19 cellular contexts compared by ENCODE assay signal in genomic region chr1:178895928-178896327, GRCh38. TPM values are rescaled to one million over a fixed set of nuclear protein-coding genes. Genes with fewer than 3 reads are reported as not detected.
DNase-seq lines count a peak whose midpoint lies in the region; ATAC-seq and TF ChIP-seq lines count a peak whose summit lies in the region.
"Had no signal": no experiment of that assay in that cellular context is flagged by ENCODE, and none has a peak within 500 bp of the region (broad histone marks: within the 10 kb centered on the region; RNA-seq: fewer than 3 reads in every experiment).

No MANE protein-coding gene starts in this region.

- H3K36me3 Mint-ChIP-seq in stimulated activated naive CD8-positive, alpha-beta T cell treated with anti-CD3 and anti-CD28 coated beads, Interleukin-15, Interleukin-2, amounts not matched to agents 100 ng/mL and 50 ng/mL, for 24 hours (ENCODE audit: low read depth) = peaks cover 19% of the 10 kb centered on the region
- peaks cover 16% of the 10 kb centered on the region for H3K36me3 Mint-ChIP-seq in endothelial cell (ENCODE audit: low read depth, unreplicated experiment)
- peaks cover 47% of the 10 kb centered on the region for H3K36me3 Mint-ChIP-seq in stimulated activated memory B cell treated with anti-CD40 and anti-IgM and Interleukin-4, amounts not matched to agents 10 μg/mL and 1 μg/mL and 100 μg/mL, for 72 hours

- H3K9me3 ChIP-seq in Karpas-422 (ENCODE audit: low read length) = no peaks in the 10 kb centered on the region
- H3K9me3 ChIP-seq: BE2C, Caco-2 had no signal

- no peaks in the 10 kb centered on the region for H4K20me1 ChIP-seq in Karpas-422 (ENCODE audit: insufficient read depth, low read depth, low read length)

- H3K9ac ChIP-seq in Karpas-422 (ENCODE audit: low read length) = no peak overlapping the region
- H3K9ac ChIP-seq: GM23248 had no signal

- H3K27me3 Mint-ChIP-seq in stimulated activated naive CD8-positive, alpha-beta T cell treated with anti-CD3 and anti-CD28 coated beads, Interleukin-15, Interleukin-2, amounts not matched to agents 100 ng/mL and 50 ng/mL, for 24 hours = no peaks in the 10 kb centered on the region
- peaks cover 2% of the 10 kb centered on the region for H3K27me3 Mint-ChIP-seq in endothelial cell (ENCODE audit: unreplicated experiment)
- H3K27me3 Mint-ChIP-seq in stimulated activated memory B cell treated with anti-CD40 and anti-IgM and Interleukin-4, amounts not matched to agents 10 μg/mL and 1 μg/mL and 100 μg/mL, for 72 hours = no peaks in the 10 kb centered on the region

- peaks cover 82% of the 10 kb centered on the region for H3K36me3 ChIP-seq in Karpas-422 (ENCODE audit: insufficient read depth, low read length)
- H3K36me3 ChIP-seq: BE2C had no signal

- H3K4me2 ChIP-seq in Karpas-422 (ENCODE audit: low read depth, low read length, poor library complexity, severe bottlenecking) = no peak overlapping the region

- CTCF ChIA-PET in HEK293T (lab: Yijun Ruan, JAX) = no interaction called here

- H3K27me3 ChIP-seq in Karpas-422 (ENCODE audit: low read length) = no peaks in the 10 kb centered on the region

- no peak overlapping the region for H3K4me3 ChIP-seq in Karpas-422 (ENCODE audit: low read length)
- H3K4me3 ChIP-seq: GM23248 had no signal

- H3K79me2 ChIP-seq in Karpas-422 (ENCODE audit: low read length) = peaks cover 27% of the 10 kb centered on the region

- no peaks in the 10 kb centered on the region for H3K4me1 ChIP-seq in Karpas-422 (ENCODE audit: low read length)
- H3K4me1 ChIP-seq: BE2C, Caco-2 had no signal

- no peak overlapping the region for H3K4me3 Mint-ChIP-seq in stimulated activated naive CD8-positive, alpha-beta T cell treated with anti-CD3 and anti-CD28 coated beads, Interleukin-15, Interleukin-2, amounts not matched to agents 100 ng/mL and 50 ng/mL, for 24 hours
- H3K4me3 Mint-ChIP-seq in endothelial cell (ENCODE audit: unreplicated experiment) = peak overlapping the region; percentile 14
- no peak overlapping the region for H3K4me3 Mint-ChIP-seq in stimulated activated memory B cell treated with anti-CD40 and anti-IgM and Interleukin-4, amounts not matched to agents 10 μg/mL and 1 μg/mL and 100 μg/mL, for 72 hours
- H3K4me3 Mint-ChIP-seq: CD4-positive, CD25-positive, alpha-beta regulatory T cell; HFFc6 had no signal

- peak overlapping the region; percentile 50 for H3K27ac Mint-ChIP-seq in stimulated activated naive CD8-positive, alpha-beta T cell treated with anti-CD3 and anti-CD28 coated beads, Interleukin-15, Interleukin-2, amounts not matched to agents 100 ng/mL and 50 ng/mL, for 24 hours
- no peak overlapping the region for H3K27ac Mint-ChIP-seq in endothelial cell (ENCODE audit: unreplicated experiment)
- peak overlapping the region; percentile 33 for H3K27ac Mint-ChIP-seq in stimulated activated memory B cell treated with anti-CD40 and anti-IgM and Interleukin-4, amounts not matched to agents 10 μg/mL and 1 μg/mL and 100 μg/mL, for 72 hours
- H3K27ac Mint-ChIP-seq: HFFc6 had no signal

- H2AFZ ChIP-seq in Karpas-422 (ENCODE audit: low read length) = no peak overlapping the region
- H2AFZ ChIP-seq: GM23248 had no signal

- peaks cover 14% of the 10 kb centered on the region for H3K4me1 Mint-ChIP-seq in stimulated activated naive CD8-positive, alpha-beta T cell treated with anti-CD3 and anti-CD28 coated beads, Interleukin-15, Interleukin-2, amounts not matched to agents 100 ng/mL and 50 ng/mL, for 24 hours (ENCODE audit: low read depth)
- H3K4me1 Mint-ChIP-seq in endothelial cell (ENCODE audit: unreplicated experiment) = no peaks in the 10 kb centered on the region
- peaks cover 11% of the 10 kb centered on the region for H3K4me1 Mint-ChIP-seq in stimulated activated memory B cell treated with anti-CD40 and anti-IgM and Interleukin-4, amounts not matched to agents 10 μg/mL and 1 μg/mL and 100 μg/mL, for 72 hours

- POLR2A ChIA-PET in HEK293T (lab: Yijun Ruan, JAX) = no interaction called here

- H3K27ac ChIP-seq in Karpas-422 (ENCODE audit: low read length) = no peak overlapping the region
- H3K27ac ChIP-seq: GM23248 had no signal

- DNase-seq in stimulated activated naive CD8-positive, alpha-beta T cell treated with anti-CD3 and anti-CD28 coated beads, Interleukin-15, Interleukin-2, amounts not matched to agents 100 U/mL and 50 U/mL, for 24 hours = no peak
- no peak for DNase-seq in endothelial cell (ENCODE audit: low spot score)
- no peak for DNase-seq in HEK293T (ENCODE audit: extremely low spot score)
- no peak for DNase-seq in Karpas-422
- DNase-seq: BE2C; C1 segment of cervical spinal cord; Caco-2; CD4-positive, CD25-positive, alpha-beta regulatory T cell; DMS153; DMS79; GDM1; GM23248; HCEC 1CT; HFFc6 had no signal

- ATAC-seq in stimulated activated naive CD8-positive, alpha-beta T cell treated with anti-CD3 and anti-CD28 coated beads, Interleukin-15, Interleukin-2, amounts not matched to agents 100 U/mL and 50 U/mL, for 24 hours = no peak
- no peak for ATAC-seq in stimulated activated memory B cell treated with anti-CD40 and anti-IgM and Interleukin-4, amounts not matched to agents 10 μg/mL and 1 μg/mL and 100 μg/mL, for 72 hours
- ATAC-seq: HepG2 had no signal

- TF ChIP-seq CTCF in endothelial cell (IDR thresholded peaks at IDR 0.05; ENCODE audit: unreplicated experiment) = no peak

- peaks cover 10% of the 10 kb centered on the region for H3K9me3 Mint-ChIP-seq in stimulated activated naive CD8-positive, alpha-beta T cell treated with anti-CD3 and anti-CD28 coated beads, Interleukin-15, Interleukin-2, amounts not matched to agents 100 ng/mL and 50 ng/mL, for 24 hours
- no peaks in the 10 kb centered on the region for H3K9me3 Mint-ChIP-seq in endothelial cell (ENCODE audit: unreplicated experiment)
- H3K9me3 Mint-ChIP-seq in stimulated activated memory B cell treated with anti-CD40 and anti-IgM and Interleukin-4, amounts not matched to agents 10 μg/mL and 1 μg/mL and 100 μg/mL, for 72 hours = peaks cover 9% of the 10 kb centered on the region

- no peaks in the 10 kb centered on the region for H3K9me2 ChIP-seq in Karpas-422 (replicated peaks; ENCODE audit: insufficient read depth, low read length)

TF ChIP-seq in HEK293T, 16 proteins besides CTCF, POLR2A, EP300 and RAD21:
- TF ChIP-seq LEF1 (IDR thresholded peaks at IDR 0.05; ENCODE audit: borderline replicate concordance) (no peak), SUZ12 (IDR thresholded peaks at IDR 0.05) (no peak), FOXM1 (IDR thresholded peaks at IDR 0.05; ENCODE audit: borderline replicate concordance) (no peak), CTBP1 (IDR thresholded peaks at IDR 0.05; ENCODE audit: borderline replicate concordance) (no peak), NFRKB (IDR thresholded peaks at IDR 0.05) (no peak), L3MBTL2 (conservative IDR thresholded peaks at IDR 0.05) (no peak), TARDBP (IDR thresholded peaks at IDR 0.05) (no peak), SP1 (IDR thresholded peaks at IDR 0.05) (no peak)

RNA-seq across cellular contexts. Expression of gene ANGPTL1, which starts 25.1 kb away (rescaled TPM):
- not detected for total RNA-seq in endothelial cell (ENCODE audit: unreplicated experiment)
- total RNA-seq in Karpas-422 (2014; rRNA removed; shearing (Covaris generic); ENCODE audit: low replicate concordance) = 0.25 TPM in 1 of 2 replicates, not detected in the other
- total RNA-seq: A172; Caco-2; CD4-positive, CD25-positive, alpha-beta regulatory T cell; Daoy; HFFc6 had no signal
